1 cellular context compared by ENCODE assay signal in genomic region chr1:73839922-73840321, GRCh38.
TF ChIP-seq lines count a peak whose summit lies in the region.

No MANE protein-coding gene starts in this region.

TF ChIP-seq in HCT116, 20 proteins besides CTCF, POLR2A, EP300 and RAD21 (continued from another document):
- TF ChIP-seq ZBTB33 (IDR thresholded peaks at IDR 0.05; ENCODE audit: extremely low read depth, insufficient replicate concordance, low read length) (no peak), ZFX (IDR thresholded peaks at IDR 0.05) (no peak), YY1 (IDR thresholded peaks at IDR 0.05; ENCODE audit: extremely low read depth, insufficient replicate concordance, low read depth, low read length) (no peak), TCF7L2 (IDR thresholded peaks at IDR 0.05; ENCODE audit: borderline replicate concordance, extremely low read depth, insufficient read depth, insufficient read length) (no peak), ELF1 (IDR thresholded peaks at IDR 0.05; ENCODE audit: borderline replicate concordance, low read depth) (no peak), SRF (IDR thresholded peaks at IDR 0.05; ENCODE audit: low read depth) (no peak), ZNF274 (IDR thresholded peaks at IDR 0.05; ENCODE audit: low read depth, low read length) (no peak), POLR2AphosphoS5 (IDR thresholded peaks at IDR 0.05; ENCODE audit: low read depth, low read length) (no peak), REST (IDR thresholded peaks at IDR 0.05; ENCODE audit: low read depth) (no peak), CEBPB (IDR thresholded peaks at IDR 0.05; ENCODE audit: low read depth) (no peak), EZH2phosphoT487 (IDR thresholded peaks at IDR 0.05; ENCODE audit: borderline replicate concordance) (no peak), FOSL1 (IDR thresholded peaks at IDR 0.05; ENCODE audit: low read depth) (no peak)
- TF ChIP-seq, protein P1, sequence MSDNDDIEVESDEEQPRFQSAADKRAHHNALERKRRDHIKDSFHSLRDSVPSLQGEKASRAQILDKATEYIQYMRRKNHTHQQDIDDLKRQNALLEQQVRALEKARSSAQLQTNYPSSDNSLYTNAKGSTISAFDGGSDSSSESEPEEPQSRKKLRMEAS (IDR thresholded peaks at IDR 0.05) = no peak
TF ChIP-seq in HCT116: peak in this region for 0.
